ENCODE assay signal across 1 cellular context in the genomic region with DNA sequence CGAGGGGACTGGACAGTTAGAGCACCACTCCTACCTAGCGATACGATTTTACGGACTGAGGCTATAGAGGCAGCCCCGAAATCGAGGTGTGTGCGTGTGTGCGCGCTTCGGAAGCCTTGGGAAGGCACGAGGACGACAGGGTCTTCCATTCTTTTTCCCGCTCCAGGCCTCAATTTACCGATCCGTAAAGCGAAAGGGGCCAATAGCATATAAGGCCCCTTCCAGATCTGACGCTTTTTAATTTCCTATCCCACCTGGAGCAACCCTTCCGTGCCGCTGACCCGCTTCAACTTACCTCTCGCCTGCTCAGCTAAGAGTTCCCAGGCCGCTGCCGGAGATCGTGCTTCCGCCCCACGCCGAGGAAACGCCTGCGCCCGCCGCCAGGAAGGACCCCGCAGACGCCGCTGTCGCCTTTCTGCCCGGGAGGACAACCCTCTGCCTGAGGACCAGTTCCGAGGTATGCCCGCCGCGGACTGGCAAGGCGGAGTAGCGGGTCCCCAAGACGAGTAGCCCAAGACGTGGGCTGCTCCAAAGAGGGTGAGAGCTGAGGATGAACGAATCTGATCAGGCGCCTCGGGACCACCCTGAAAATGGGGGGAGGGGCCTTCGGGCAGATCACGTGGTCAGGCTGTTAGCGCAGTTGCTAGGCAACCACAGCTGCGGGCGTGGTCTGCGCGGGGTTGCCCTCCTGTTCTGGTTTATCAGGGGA.
A peak's percentile ranks its signal among the peaks of the same experiment; 100 is the strongest.
TF ChIP-seq lines count a peak whose summit lies in the region.

TSS of gene EFTUD2 (minus strand) at position 372 of the 709 bp plus-strand sequence. CDS start 4,924 bp downstream, outside the sequence.

TF ChIP-seq in HepG2, 621 proteins besides CTCF, POLR2A, EP300 and RAD21 (continued from another document and continues in another):
- TF ChIP-seq, protein P1, sequence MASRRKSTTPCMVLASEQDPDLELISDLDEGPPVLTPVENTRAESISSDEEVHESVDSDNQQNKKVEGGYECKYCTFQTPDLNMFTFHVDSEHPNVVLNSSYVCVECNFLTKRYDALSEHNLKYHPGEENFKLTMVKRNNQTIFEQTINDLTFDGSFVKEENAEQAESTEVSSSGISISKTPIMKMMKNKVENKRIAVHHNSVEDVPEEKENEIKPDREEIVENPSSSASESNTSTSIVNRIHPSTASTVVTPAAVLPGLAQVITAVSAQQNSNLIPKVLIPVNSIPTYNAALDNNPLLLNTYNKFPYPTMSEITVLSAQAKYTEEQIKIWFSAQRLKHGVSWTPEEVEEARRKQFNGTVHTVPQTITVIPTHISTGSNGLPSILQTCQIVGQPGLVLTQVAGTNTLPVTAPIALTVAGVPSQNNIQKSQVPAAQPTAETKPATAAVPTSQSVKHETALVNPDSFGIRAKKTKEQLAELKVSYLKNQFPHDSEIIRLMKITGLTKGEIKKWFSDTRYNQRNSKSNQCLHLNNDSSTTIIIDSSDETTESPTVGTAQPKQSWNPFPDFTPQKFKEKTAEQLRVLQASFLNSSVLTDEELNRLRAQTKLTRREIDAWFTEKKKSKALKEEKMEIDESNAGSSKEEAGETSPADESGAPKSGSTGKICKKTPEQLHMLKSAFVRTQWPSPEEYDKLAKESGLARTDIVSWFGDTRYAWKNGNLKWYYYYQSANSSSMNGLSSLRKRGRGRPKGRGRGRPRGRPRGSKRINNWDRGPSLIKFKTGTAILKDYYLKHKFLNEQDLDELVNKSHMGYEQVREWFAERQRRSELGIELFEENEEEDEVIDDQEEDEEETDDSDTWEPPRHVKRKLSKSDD (CRISPR knock-in tag; IDR thresholded peaks at IDR 0.05; ENCODE audit: low read depth) = peak; percentile 70; the same call in 1 of the 2 replicates
- TF ChIP-seq SRF (IDR thresholded peaks at IDR 0.05; ENCODE audit: low read depth, low read length) = peak; percentile 80
- peak; percentile 99; the same call in 1 of the 2 replicates for TF ChIP-seq HDAC6 (IDR thresholded peaks at IDR 0.05; ENCODE audit: low read depth, low read length)
- 0 out of 2 replicates have a peak, but pooled peaks have one; percentile 93 for TF ChIP-seq ZNF709 (CRISPR knock-in tag; IDR thresholded peaks at IDR 0.05)
- TF ChIP-seq ZNF44 (CRISPR knock-in tag; IDR thresholded peaks at IDR 0.05) = peak; percentile 86
- TF ChIP-seq ZNF878 (CRISPR knock-in tag; IDR thresholded peaks at IDR 0.05) = peak; percentile 81; the same call in 1 of the 2 replicates
- no peak for TF ChIP-seq ATM (IDR thresholded peaks at IDR 0.05; ENCODE audit: borderline replicate concordance)
- peak; percentile 99 for TF ChIP-seq CREM (IDR thresholded peaks at IDR 0.05)
- TF ChIP-seq CREM (CRISPR knock-in tag; IDR thresholded peaks at IDR 0.05) = peak; percentile 91
- TF ChIP-seq ZNF260 (CRISPR knock-in tag; IDR thresholded peaks at IDR 0.05; ENCODE audit: borderline replicate concordance, low read depth) = no peak
- TF ChIP-seq MTA3 (CRISPR knock-in tag; IDR thresholded peaks at IDR 0.05) = no peak
- TF ChIP-seq SP5 (CRISPR knock-in tag; IDR thresholded peaks at IDR 0.05; ENCODE audit: borderline replicate concordance, low read depth) = peak; percentile 57; the same call in 1 of the 2 replicates
- no peak for TF ChIP-seq SETDB1 (CRISPR knock-in tag; IDR thresholded peaks at IDR 0.05; ENCODE audit: borderline replicate concordance)
- 0 out of 2 replicates have a peak, but pooled peaks have one; percentile 42 for TF ChIP-seq TIGD3 (CRISPR knock-in tag; IDR thresholded peaks at IDR 0.05; ENCODE audit: borderline replicate concordance)
- peak; percentile 96 for TF ChIP-seq ZNF550 (CRISPR knock-in tag; IDR thresholded peaks at IDR 0.05; ENCODE audit: borderline replicate concordance)
- TF ChIP-seq GRHL1 (CRISPR knock-in tag; conservative IDR thresholded peaks at IDR 0.05) = no peak
- TF ChIP-seq NKX3-1 (CRISPR knock-in tag; IDR thresholded peaks at IDR 0.05) = peak; percentile 80; the same call in 1 of the 2 replicates
- peak; percentile 94 for TF ChIP-seq ZBTB38 (CRISPR knock-in tag; IDR thresholded peaks at IDR 0.05)
- TF ChIP-seq ATF7-NPFF (CRISPR knock-in tag; IDR thresholded peaks at IDR 0.05; ENCODE audit: low read depth) = no peak; the same call in 1 of the 2 replicates
- TF ChIP-seq ZNF766 (CRISPR knock-in tag; IDR thresholded peaks at IDR 0.05; ENCODE audit: borderline replicate concordance) = peak; percentile 90
- TF ChIP-seq STAG1 (CRISPR knock-in tag; IDR thresholded peaks at IDR 0.05) = no peak
- TF ChIP-seq PBX2 (CRISPR knock-in tag; IDR thresholded peaks at IDR 0.05) = no peak
- TF ChIP-seq ZNF644 (CRISPR knock-in tag; IDR thresholded peaks at IDR 0.05; ENCODE audit: low read depth) = no peak
- peak; percentile 98 for TF ChIP-seq HNRNPLL (IDR thresholded peaks at IDR 0.05; ENCODE audit: low read depth, low read length, poor library complexity, severe bottlenecking)
- peak; percentile 20; the same call in 1 of the 2 replicates for TF ChIP-seq E2F5 (CRISPR knock-in tag; conservative IDR thresholded peaks at IDR 0.05)
- TF ChIP-seq, protein P2, sequence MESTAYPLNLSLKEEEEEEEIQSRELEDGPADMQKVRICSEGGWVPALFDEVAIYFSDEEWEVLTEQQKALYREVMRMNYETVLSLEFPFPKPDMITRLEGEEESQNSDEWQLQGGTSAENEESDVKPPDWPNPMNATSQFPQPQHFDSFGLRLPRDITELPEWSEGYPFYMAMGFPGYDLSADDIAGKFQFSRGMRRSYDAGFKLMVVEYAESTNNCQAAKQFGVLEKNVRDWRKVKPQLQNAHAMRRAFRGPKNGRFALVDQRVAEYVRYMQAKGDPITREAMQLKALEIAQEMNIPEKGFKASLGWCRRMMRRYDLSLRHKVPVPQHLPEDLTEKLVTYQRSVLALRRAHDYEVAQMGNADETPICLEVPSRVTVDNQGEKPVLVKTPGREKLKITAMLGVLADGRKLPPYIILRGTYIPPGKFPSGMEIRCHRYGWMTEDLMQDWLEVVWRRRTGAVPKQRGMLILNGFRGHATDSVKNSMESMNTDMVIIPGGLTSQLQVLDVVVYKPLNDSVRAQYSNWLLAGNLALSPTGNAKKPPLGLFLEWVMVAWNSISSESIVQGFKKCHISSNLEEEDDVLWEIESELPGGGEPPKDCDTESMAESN (CRISPR knock-in tag; conservative IDR thresholded peaks at IDR 0.05) = peak; percentile 75; the same call in 1 of the 2 replicates
- TF ChIP-seq SAP130 (CRISPR knock-in tag; IDR thresholded peaks at IDR 0.05; ENCODE audit: low read depth) = peak; percentile 99
- TF ChIP-seq TAF1 (CRISPR knock-in tag; IDR thresholded peaks at IDR 0.05) = peak; percentile 88
- no peak for TF ChIP-seq DNMT3B (CRISPR knock-in tag; conservative IDR thresholded peaks at IDR 0.05)
- TF ChIP-seq NFAT5 (CRISPR knock-in tag; IDR thresholded peaks at IDR 0.05) = peak; percentile 75; the same call in 1 of the 2 replicates
- peak; percentile 89; the same call in 1 of the 2 replicates for TF ChIP-seq ZIK1 (CRISPR knock-in tag; IDR thresholded peaks at IDR 0.05; ENCODE audit: borderline replicate concordance, low read depth)
- TF ChIP-seq ETV5 (CRISPR knock-in tag; IDR thresholded peaks at IDR 0.05; ENCODE audit: borderline replicate concordance) = peak; percentile 95
- TF ChIP-seq REL (CRISPR knock-in tag; conservative IDR thresholded peaks at IDR 0.05) = peak; percentile 94
- TF ChIP-seq ISL2 (CRISPR knock-in tag; IDR thresholded peaks at IDR 0.05) = peak; percentile 80
- TF ChIP-seq, protein P3, sequence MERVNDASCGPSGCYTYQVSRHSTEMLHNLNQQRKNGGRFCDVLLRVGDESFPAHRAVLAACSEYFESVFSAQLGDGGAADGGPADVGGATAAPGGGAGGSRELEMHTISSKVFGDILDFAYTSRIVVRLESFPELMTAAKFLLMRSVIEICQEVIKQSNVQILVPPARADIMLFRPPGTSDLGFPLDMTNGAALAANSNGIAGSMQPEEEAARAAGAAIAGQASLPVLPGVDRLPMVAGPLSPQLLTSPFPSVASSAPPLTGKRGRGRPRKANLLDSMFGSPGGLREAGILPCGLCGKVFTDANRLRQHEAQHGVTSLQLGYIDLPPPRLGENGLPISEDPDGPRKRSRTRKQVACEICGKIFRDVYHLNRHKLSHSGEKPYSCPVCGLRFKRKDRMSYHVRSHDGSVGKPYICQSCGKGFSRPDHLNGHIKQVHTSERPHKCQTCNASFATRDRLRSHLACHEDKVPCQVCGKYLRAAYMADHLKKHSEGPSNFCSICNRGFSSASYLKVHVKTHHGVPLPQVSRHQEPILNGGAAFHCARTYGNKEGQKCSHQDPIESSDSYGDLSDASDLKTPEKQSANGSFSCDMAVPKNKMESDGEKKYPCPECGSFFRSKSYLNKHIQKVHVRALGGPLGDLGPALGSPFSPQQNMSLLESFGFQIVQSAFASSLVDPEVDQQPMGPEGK (CRISPR knock-in tag; IDR thresholded peaks at IDR 0.05) = peak; percentile 61
- peak; percentile 95 for TF ChIP-seq ZNF225 (CRISPR knock-in tag; IDR thresholded peaks at IDR 0.05)
- TF ChIP-seq ZNF496 (CRISPR knock-in tag; IDR thresholded peaks at IDR 0.05; ENCODE audit: insufficient replicate concordance) = no peak
- TF ChIP-seq MED13 (CRISPR knock-in tag; IDR thresholded peaks at IDR 0.05) = peak; percentile 22; the same call in 1 of the 2 replicates
